8 cellular contexts compared by ENCODE assay signal in the genomic region with DNA sequence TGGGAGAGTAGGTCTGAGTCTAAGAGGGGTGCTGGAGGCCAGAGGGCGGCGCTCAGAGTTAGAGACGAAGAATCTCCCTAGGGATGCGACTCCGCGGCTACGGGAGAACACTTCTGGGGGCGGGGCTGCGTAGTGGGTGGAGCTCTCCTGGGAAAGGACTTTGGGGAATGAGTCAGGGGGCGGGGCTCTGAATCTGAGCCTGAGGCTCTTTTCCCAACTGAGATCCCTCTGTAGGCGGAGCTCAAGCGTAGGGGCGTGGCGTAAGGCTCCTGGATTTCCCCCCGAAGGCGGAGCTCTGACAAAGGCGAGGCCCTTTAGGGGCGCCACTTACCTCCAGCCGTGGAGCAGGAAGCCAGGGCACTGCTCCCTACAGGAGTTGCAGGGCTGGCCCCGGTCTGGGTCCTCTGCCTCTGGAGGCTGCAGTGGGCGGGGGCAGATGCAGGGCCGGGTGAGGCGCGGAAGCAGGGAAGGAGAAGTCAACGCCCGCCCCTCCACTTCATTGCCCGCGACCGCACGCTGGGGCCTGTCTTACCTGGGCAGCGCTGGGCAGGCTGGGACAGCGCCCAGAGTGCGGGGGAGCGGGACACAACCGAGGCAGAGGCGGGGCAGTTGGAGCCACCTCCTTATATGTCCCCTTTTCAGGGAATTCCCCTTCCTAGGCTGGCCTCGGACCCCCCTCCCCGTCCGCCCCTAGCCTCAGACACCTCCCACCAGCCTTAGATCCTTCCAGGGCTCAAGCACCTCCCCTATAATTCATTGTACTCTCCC. TPM values are rescaled to one million over a fixed set of nuclear protein-coding genes. Genes with fewer than 3 reads are reported as not detected.
DNase-seq lines count a peak whose midpoint lies in the region; ATAC-seq and TF ChIP-seq lines count a peak whose summit lies in the region.

No MANE protein-coding gene starts in this region.

- H3K9ac ChIP-seq in KMS-11 = no peak overlapping the region
- peak overlapping the region; percentile 82 for H3K9ac ChIP-seq in SU-DHL-6 (ENCODE audit: low read length)
- peak overlapping the region in 1 of 2 donors; percentile 29 for H3K9ac ChIP-seq in stomach smooth muscle (ENCODE audit: low read length in 2 of 2)

- TF ChIP-seq POLR2A in GM15510 (IDR thresholded peaks at IDR 0.05; ENCODE audit: borderline replicate concordance, extremely low read depth, insufficient read length) (peak; percentile 25), right lobe of liver (IDR thresholded peaks at IDR 0.05) (no peak)

- no peak for TF ChIP-seq CTCF in KMS-11 (conservative IDR thresholded peaks at IDR 0.05; ENCODE audit: low read depth, low read length)
- TF ChIP-seq CTCF in SU-DHL-6 (IDR thresholded peaks at IDR 0.05; ENCODE audit: insufficient read depth, low read length, poor library complexity, severe bottlenecking) = no peak
- no peak for TF ChIP-seq CTCF in right lobe of liver (IDR thresholded peaks at IDR 0.05)

- no peaks in the 10 kb centered on the region for H3K9me2 ChIP-seq in SU-DHL-6 (replicated peaks; ENCODE audit: insufficient read depth, low read length)

- DNase-seq in dermis blood vessel endothelial cell (peak; percentile 86), right lobe of liver (peak in 2 of 3 donors; percentile 66 to 75)

- H3K4me2 ChIP-seq in KMS-11 = peak overlapping the region; percentile 60; the same call in 1 of the 2 replicates
- peak overlapping the region; percentile 95 for H3K4me2 ChIP-seq in SU-DHL-6 (ENCODE audit: low read depth, low read length, poor library complexity, severe bottlenecking)

- intact Hi-C loops in right lobe of liver (cut with DNase I) = no loop called here

- H3F3A ChIP-seq in SU-DHL-6 (ENCODE audit: insufficient read depth) = 0 out of 2 replicates have a peak, but pooled peaks cover 3% of the 10 kb centered on the region

- H3K4me1 ChIP-seq in ACC112 (ENCODE audit: control insufficient read depth, insufficient read depth, low read length, unreplicated experiment) = peaks cover 6% of the 10 kb centered on the region
- no peaks in the 10 kb centered on the region for H3K4me1 ChIP-seq in KMS-11 (ENCODE audit: low read depth, poor library complexity, severe bottlenecking)
- no peaks in the 10 kb centered on the region for H3K4me1 ChIP-seq in right lobe of liver
- peaks cover 22% of the 10 kb centered on the region for H3K4me1 ChIP-seq in stomach smooth muscle (ENCODE audit: control insufficient read depth, insufficient read depth, low read length)

- no peaks in the 10 kb centered on the region for H3K36me3 ChIP-seq in ACC112 (ENCODE audit: insufficient read depth, low read length)
- no peaks in the 10 kb centered on the region for H3K36me3 ChIP-seq in KMS-11 (ENCODE audit: insufficient read depth)
- no peaks in the 10 kb centered on the region for H3K36me3 ChIP-seq in SU-DHL-6 (ENCODE audit: low read length)
- H3K36me3 ChIP-seq in right lobe of liver = peaks cover 0 to 4% (median 0%) of the 10 kb centered on the region in 4 donors
- H3K36me3 ChIP-seq in stomach smooth muscle (ENCODE audit: control insufficient read depth in 2 of 2, insufficient read depth in 2 of 2, low read length in 2 of 2) = peaks cover 0 to 7% of the 10 kb centered on the region in 2 donors

- H3K27ac ChIP-seq in ACC112 (ENCODE audit: low read depth, low read length) = no peak overlapping the region
- H3K27ac ChIP-seq in KMS-11 = no peak overlapping the region
- peak overlapping the region; percentile 28 for H3K27ac ChIP-seq in SU-DHL-6 (ENCODE audit: low read depth, low read length)
- peak overlapping the region in 1 of 3 donors; percentile 28 for H3K27ac ChIP-seq in right lobe of liver
- peak overlapping the region; percentile 24 for H3K27ac ChIP-seq in stomach smooth muscle (ENCODE audit: low read length)

- H3K79me2 ChIP-seq in ACC112 (ENCODE audit: control insufficient read depth, insufficient read depth, low read length, unreplicated experiment) (peaks cover 6% of the 10 kb centered on the region), KMS-11 (ENCODE audit: insufficient read depth, low read depth) (0 out of 2 replicates have a peak, but pooled peaks cover 4% of the 10 kb centered on the region), SU-DHL-6 (ENCODE audit: insufficient read depth, low read length) (0 out of 2 replicates have a peak, but pooled peaks cover 7% of the 10 kb centered on the region)

- H3K4me3 ChIP-seq in ACC112 (ENCODE audit: low read depth, low read length) (peak overlapping the region; percentile 88), KMS-11 (IDR thresholded peaks at IDR 0.05; ENCODE audit: insufficient read depth, low read depth, low read length) (no peak overlapping the region), SU-DHL-6 (ENCODE audit: insufficient read depth, low read length, poor library complexity, severe bottlenecking) (peak overlapping the region; percentile 69), right lobe of liver (no peak overlapping the region), stomach smooth muscle (ENCODE audit: low read length in 2 of 2) (peak overlapping the region; percentile 31 to 66)

- ATAC-seq in right lobe of liver (peak; percentile 30 to 51 (median 36)), HG03565 (IDR thresholded peaks at IDR 0.05; ENCODE audit: unreplicated experiment) (no peak)

- no peaks in the 10 kb centered on the region for H3K27me3 ChIP-seq in ACC112 (ENCODE audit: insufficient read depth, low read length)
- no peaks in the 10 kb centered on the region for H3K27me3 ChIP-seq in KMS-11 (ENCODE audit: insufficient read depth, low read depth)
- no peaks in the 10 kb centered on the region for H3K27me3 ChIP-seq in SU-DHL-6 (ENCODE audit: low read length)
- no peaks in the 10 kb centered on the region for H3K27me3 ChIP-seq in right lobe of liver
- H3K27me3 ChIP-seq in stomach smooth muscle (ENCODE audit: control insufficient read depth in 1 of 2, insufficient read depth in 2 of 2, low read length in 2 of 2) = peaks cover 0 to 2% of the 10 kb centered on the region in 2 donors

- 63% methylated on average over 9 of the region's 39 CpGs for WGBS in right lobe of liver (ENCODE audit: insufficient coverage, low coverage, low lambda C conversion rate, missing lambda C conversion rate)

- H3K9me3 ChIP-seq in SU-DHL-6 (ENCODE audit: insufficient read depth, low read length) = no peaks in the 10 kb centered on the region
- no peaks in the 10 kb centered on the region for H3K9me3 ChIP-seq in right lobe of liver
- H3K9me3 ChIP-seq in stomach smooth muscle (ENCODE audit: control insufficient read depth in 2 of 2, low read length in 2 of 2) = no peaks in the 10 kb centered on the region

- H2AFZ ChIP-seq in ACC112 (ENCODE audit: low read length, unreplicated experiment) = no peak overlapping the region
- no peak overlapping the region for H2AFZ ChIP-seq in KMS-11 (ENCODE audit: low read depth)
- H2AFZ ChIP-seq in SU-DHL-6 (ENCODE audit: low read depth, low read length, severe bottlenecking) = no peak overlapping the region

- H4K20me1 ChIP-seq in KMS-11 (ENCODE audit: insufficient read depth) = no peaks in the 10 kb centered on the region
- H4K20me1 ChIP-seq in SU-DHL-6 (ENCODE audit: low read depth, low read length) = no peaks in the 10 kb centered on the region

RNA-seq across cellular contexts. Expression of a gene that starts 1.7 kb away (rescaled TPM):
- total RNA-seq in dermis blood vessel endothelial cell (9.4 and 9.7 TPM in 2 replicates), right lobe of liver (1 to 10 TPM; 3.8 to 6.4 (median 5.0) TPM)

RNA-seq across cellular contexts. Expression of a gene that starts 12.8 kb away (rescaled TPM):
- 2.6 and 13.1 TPM in 2 replicates for total RNA-seq in dermis blood vessel endothelial cell
- 10 to 100 TPM in 4 of 6 experiments, 1 to 10 TPM in 2; 7.4 to 24.4 (median 14.5) TPM for total RNA-seq in right lobe of liver

RNA-seq across cellular contexts. Expression of a gene that starts 15.5 kb away (rescaled TPM):
- total RNA-seq in dermis blood vessel endothelial cell (0.14 and 0.34 TPM in 2 replicates), right lobe of liver (under 1 TPM in 5 of 6 experiments, not detected in 1; 0.12 to 0.39 (median 0.27) TPM)

RNA-seq across cellular contexts. Expression of a gene that starts 21.9 kb away (rescaled TPM):
- total RNA-seq in dermis blood vessel endothelial cell = 0.68 and 0.84 TPM in 2 replicates
- total RNA-seq in right lobe of liver = 10 to 100 TPM in 4 of 6 experiments, 1 to 10 TPM in 2; 8.8 to 24.0 (median 18.4) TPM

RNA-seq across cellular contexts. Expression of a gene that starts 48.7 kb away (rescaled TPM):
- total RNA-seq in dermis blood vessel endothelial cell (under 0.01 and 0.05 TPM in 2 replicates), right lobe of liver (under 1 TPM in 1 of 6 experiments, not detected in 5; 0.06 TPM)

Comparison
In these comparisons a context has a peak if more than half of its experiments do, and no peak if none do; other contexts are left out.
1. H3K27ac ChIP-seq: peak in SU-DHL-6 (single experiment) and stomach smooth muscle (single experiment); none in ACC112 (single experiment) and KMS-11 (single experiment).
2. H3K4me3 ChIP-seq: peak in ACC112 (single experiment), SU-DHL-6 (single experiment) and stomach smooth muscle (2 of 2); none in KMS-11 (single experiment) and right lobe of liver (0 of 3).